In the genomic region with DNA sequence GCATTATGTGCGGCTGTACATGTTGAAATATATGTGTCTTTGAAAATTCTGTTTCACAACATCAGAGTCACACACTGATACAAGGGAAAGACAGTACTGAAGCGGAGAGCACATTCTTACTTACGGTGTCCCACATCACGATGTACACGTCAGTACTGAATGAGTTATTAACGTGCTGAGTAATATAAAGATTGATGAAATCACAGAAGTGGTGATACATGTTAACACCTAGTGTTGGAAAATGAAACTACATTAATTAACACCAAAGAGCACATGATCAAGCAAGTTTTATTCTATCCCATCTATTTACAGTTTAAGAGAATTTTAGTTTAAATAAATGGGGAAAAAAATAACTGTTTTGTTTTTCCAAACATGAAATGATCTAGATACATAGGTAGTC, we compare ENCODE assay signal across 17 cellular contexts. TPM values are rescaled to one million over a fixed set of nuclear protein-coding genes. Genes with fewer than 3 reads are reported as not detected.
A peak's percentile ranks its signal among the peaks of the same experiment; 100 is the strongest.
DNase-seq lines count a peak whose midpoint lies in the region; ATAC-seq, FAIRE-seq and TF ChIP-seq lines count a peak whose summit lies in the region.
"Had no signal": no experiment of that assay in that cellular context is flagged by ENCODE, and none has a peak within 500 bp of the region (broad histone marks: within the 10 kb centered on the region; RNA-seq: fewer than 3 reads in every experiment).

No MANE protein-coding gene starts in this region.

- H3K9me1 ChIP-seq in keratinocyte (ENCODE audit: control insufficient read depth, extremely low read depth, insufficient read depth, low read length) = no peaks in the 10 kb centered on the region

- H3K27me3 ChIP-seq in keratinocyte (ENCODE audit: control insufficient read depth, extremely low read depth, insufficient read depth, low read length) (no peaks in the 10 kb centered on the region), upper lobe of right lung (no peaks in the 10 kb centered on the region)
- H3K27me3 ChIP-seq: body of pancreas, testis had no signal

- no peaks in the 10 kb centered on the region for H3K9me3 Mint-ChIP-seq in activated CD4-positive, alpha-beta memory T cell treated with anti-CD3 and anti-CD28 coated beads, Interleukin-2, amount 10 ng/mL, durations not matched to agents 7 days and 5 days
- peaks cover 5% of the 10 kb centered on the region for H3K9me3 Mint-ChIP-seq in activated T-helper 1 cell treated with anti-CD3 and anti-CD28 coated beads, Interleukin-12 subunit alpha, Interleukin-12 subunit beta, Interleukin-2, Interleukin-4 antibody, amounts not matched to agents 30 ng/mL and 10 ng/mL and 1 ng/mL, durations not matched to agents 14 hours and 24 hours and 36 hours
- H3K9me3 Mint-ChIP-seq: activated naive CD4-positive, alpha-beta T cell treated with anti-CD3 and anti-CD28 coated beads, Interleukin-2, amount 50 U/mL, for 24 hours had no signal

- H3K4me2 ChIP-seq in keratinocyte (ENCODE audit: control insufficient read depth, extremely low read depth, insufficient read depth, low read depth, low read length) = no peak overlapping the region

- peaks cover 63% of the 10 kb centered on the region for H3K36me3 Mint-ChIP-seq in activated CD4-positive, alpha-beta memory T cell treated with anti-CD3 and anti-CD28 coated beads, Interleukin-2, amount 10 ng/mL, durations not matched to agents 7 days and 5 days (ENCODE audit: low read depth)
- H3K36me3 Mint-ChIP-seq in activated T-helper 1 cell treated with anti-CD3 and anti-CD28 coated beads, Interleukin-12 subunit alpha, Interleukin-12 subunit beta, Interleukin-2, Interleukin-4 antibody, amounts not matched to agents 30 ng/mL and 10 ng/mL and 1 ng/mL, durations not matched to agents 14 hours and 24 hours and 36 hours (ENCODE audit: low read depth) = peaks cover 30% of the 10 kb centered on the region

- intact Hi-C loops in activated T-helper 1 cell treated with anti-CD3 and anti-CD28 coated beads, Interleukin-12 subunit alpha, Interleukin-12 subunit beta, Interleukin-2, Interleukin-4 antibody, amounts not matched to agents 30 ng/mL and 10 ng/mL and 1 ng/mL, durations not matched to agents 14 hours and 24 hours and 36 hours (cut with micrococcal nuclease) = no loop called here
- intact Hi-C loops in upper lobe of right lung (cut with DNase I) = no loop called here

- no peaks in the 10 kb centered on the region for H4K20me1 ChIP-seq in keratinocyte (ENCODE audit: control insufficient read depth, extremely low read depth, insufficient read depth, low read length)

- H3K9ac ChIP-seq in keratinocyte (ENCODE audit: control insufficient read depth, extremely low read depth, insufficient read depth, low read length) = no peak overlapping the region

- dilution Hi-C loops in keratinocyte (cut with MboI; ENCODE audit: extremely low pct_ligation_motif_present, low sequenced_read_pairs) = no loop called here

- no peak overlapping the region for H3K4me3 Mint-ChIP-seq in activated CD4-positive, alpha-beta memory T cell treated with anti-CD3 and anti-CD28 coated beads, Interleukin-2, amount 10 ng/mL, durations not matched to agents 7 days and 5 days
- no peak overlapping the region for H3K4me3 Mint-ChIP-seq in activated T-helper 1 cell treated with anti-CD3 and anti-CD28 coated beads, Interleukin-12 subunit alpha, Interleukin-12 subunit beta, Interleukin-2, Interleukin-4 antibody, amounts not matched to agents 30 ng/mL and 10 ng/mL and 1 ng/mL, durations not matched to agents 14 hours and 24 hours and 36 hours
- H3K4me3 Mint-ChIP-seq: activated naive CD4-positive, alpha-beta T cell treated with anti-CD3 and anti-CD28 coated beads, Interleukin-2, amount 50 U/mL, for 24 hours had no signal

- FAIRE-seq in GM12891 (lab: Jason Lieb, UNC) (peak; percentile 62), keratinocyte (lab: Jason Lieb, UNC) (peak; percentile 36)

- TF ChIP-seq CTCF in keratinocyte (optimal IDR thresholded peaks at IDR 0.05 in 1 of 3, IDR thresholded peaks at IDR 0.05 in 1 of 3, conservative IDR thresholded peaks at IDR 0.05 in 1 of 3; ENCODE audit: extremely low read depth in 1 of 3, insufficient read depth in 2 of 3, low read length in 3 of 3) (no peak), upper lobe of right lung (IDR thresholded peaks at IDR 0.05) (no peak)

- no peak overlapping the region for H3K27ac ChIP-seq in keratinocyte (ENCODE audit: control insufficient read depth, insufficient read depth, low read length)
- no peak overlapping the region for H3K27ac ChIP-seq in upper lobe of right lung
- H3K27ac ChIP-seq: body of pancreas, testis had no signal

- peaks cover 15% of the 10 kb centered on the region for H3K4me1 ChIP-seq in keratinocyte (ENCODE audit: control insufficient read depth, extremely low read depth, insufficient read depth, low read length)
- no peaks in the 10 kb centered on the region for H3K4me1 ChIP-seq in upper lobe of right lung
- H3K4me1 ChIP-seq: body of pancreas, testis had no signal

- H2AFZ ChIP-seq in keratinocyte (ENCODE audit: control insufficient read depth, low read length) = no peak overlapping the region

- no peaks in the 10 kb centered on the region for H3K9me3 ChIP-seq in keratinocyte (ENCODE audit: control insufficient read depth, low read depth, low read length)
- H3K9me3 ChIP-seq in upper lobe of right lung = no peaks in the 10 kb centered on the region
- H3K9me3 ChIP-seq: body of pancreas, testis had no signal

- H3K36me3 ChIP-seq in keratinocyte (ENCODE audit: control insufficient read depth in 2 of 2, extremely low read depth in 1 of 2, insufficient read depth in 2 of 2, low read length in 2 of 2) (peaks cover 13 to 32% of the 10 kb centered on the region in 2 experiments), upper lobe of right lung (peaks cover 83% of the 10 kb centered on the region)

- ATAC-seq in GM21381 (IDR thresholded peaks at IDR 0.05; ENCODE audit: unreplicated experiment) = peak; percentile 62
- no peak for ATAC-seq in HG02678 (IDR thresholded peaks at IDR 0.05; ENCODE audit: unreplicated experiment)
- no peak for ATAC-seq in upper lobe of right lung
- ATAC-seq: body of pancreas, left lobe of liver, PC-3 had no signal

- no peak for DNase-seq in GM12891 (ENCODE audit: insufficient read length, low spot score)
- DNase-seq in activated CD4-positive, alpha-beta memory T cell treated with anti-CD3 and anti-CD28 coated beads, Interleukin-2, amount 10 ng/mL, durations not matched to agents 7 days and 5 days = no peak
- DNase-seq in keratinocyte (ENCODE audit: low read depth, low spot score) = no peak
- DNase-seq in activated T-helper 1 cell treated with anti-CD3 and anti-CD28 coated beads, Interleukin-12 subunit alpha, Interleukin-12 subunit beta, Interleukin-2, Interleukin-4 antibody, amounts not matched to agents 30 ng/mL and 10 ng/mL and 1 ng/mL, durations not matched to agents 14 hours and 24 hours and 36 hours (ENCODE audit: low spot score) = no peak
- no peak for DNase-seq in upper lobe of right lung
- DNase-seq: activated CD8-positive, alpha-beta memory T cell treated with anti-CD3 and anti-CD28 coated beads, Interleukin-2, amount 50 U/mL, for 48 hours; body of pancreas; erythroblast; Kasumi-1; midbrain; NCI-H1417; PC-3; testis had no signal

- H3K27me3 Mint-ChIP-seq in activated CD4-positive, alpha-beta memory T cell treated with anti-CD3 and anti-CD28 coated beads, Interleukin-2, amount 10 ng/mL, durations not matched to agents 7 days and 5 days = no peaks in the 10 kb centered on the region
- H3K27me3 Mint-ChIP-seq in activated T-helper 1 cell treated with anti-CD3 and anti-CD28 coated beads, Interleukin-12 subunit alpha, Interleukin-12 subunit beta, Interleukin-2, Interleukin-4 antibody, amounts not matched to agents 30 ng/mL and 10 ng/mL and 1 ng/mL, durations not matched to agents 14 hours and 24 hours and 36 hours (ENCODE audit: insufficient read depth) = no peaks in the 10 kb centered on the region
- H3K27me3 Mint-ChIP-seq: activated naive CD4-positive, alpha-beta T cell treated with anti-CD3 and anti-CD28 coated beads, Interleukin-2, amount 50 U/mL, for 24 hours had no signal

- no peak for TF ChIP-seq POLR2A in GM12891 (IDR thresholded peaks at IDR 0.05; ENCODE audit: low read depth, low read length)

- H3K4me3 ChIP-seq in keratinocyte (ENCODE audit: control insufficient read depth in 2 of 3, extremely low read depth in 1 of 3, insufficient read depth in 2 of 3, low read depth in 1 of 3, low read length in 3 of 3) (no peak overlapping the region), upper lobe of right lung (no peak overlapping the region)
- H3K4me3 ChIP-seq: body of pancreas, testis had no signal

- no peaks in the 10 kb centered on the region for H3K79me2 ChIP-seq in keratinocyte (ENCODE audit: control insufficient read depth, insufficient read depth, low read length)

- H3K4me1 Mint-ChIP-seq in activated CD4-positive, alpha-beta memory T cell treated with anti-CD3 and anti-CD28 coated beads, Interleukin-2, amount 10 ng/mL, durations not matched to agents 7 days and 5 days = peaks cover 15% of the 10 kb centered on the region
- peaks cover 3% of the 10 kb centered on the region for H3K4me1 Mint-ChIP-seq in activated T-helper 1 cell treated with anti-CD3 and anti-CD28 coated beads, Interleukin-12 subunit alpha, Interleukin-12 subunit beta, Interleukin-2, Interleukin-4 antibody, amounts not matched to agents 30 ng/mL and 10 ng/mL and 1 ng/mL, durations not matched to agents 14 hours and 24 hours and 36 hours (ENCODE audit: low read depth)
- H3K4me1 Mint-ChIP-seq: activated naive CD4-positive, alpha-beta T cell treated with anti-CD3 and anti-CD28 coated beads, Interleukin-2, amount 50 U/mL, for 24 hours had no signal

- CTCF ChIA-PET in activated CD4-positive, alpha-beta memory T cell treated with anti-CD3 and anti-CD28 coated beads, Interleukin-2, amount 10 ng/mL, durations not matched to agents 7 days and 5 days (lab: Charles Lee) = no interaction called here

- H3K27ac Mint-ChIP-seq in activated CD4-positive, alpha-beta memory T cell treated with anti-CD3 and anti-CD28 coated beads, Interleukin-2, amount 10 ng/mL, durations not matched to agents 7 days and 5 days = peak overlapping the region; percentile 41
- no peak overlapping the region for H3K27ac Mint-ChIP-seq in activated T-helper 1 cell treated with anti-CD3 and anti-CD28 coated beads, Interleukin-12 subunit alpha, Interleukin-12 subunit beta, Interleukin-2, Interleukin-4 antibody, amounts not matched to agents 30 ng/mL and 10 ng/mL and 1 ng/mL, durations not matched to agents 14 hours and 24 hours and 36 hours
- H3K27ac Mint-ChIP-seq: activated naive CD4-positive, alpha-beta T cell treated with anti-CD3 and anti-CD28 coated beads, Interleukin-2, amount 50 U/mL, for 24 hours had no signal

- POLR2A ChIA-PET in activated CD4-positive, alpha-beta memory T cell treated with anti-CD3 and anti-CD28 coated beads, Interleukin-2, amount 10 ng/mL, durations not matched to agents 7 days and 5 days (lab: Charles Lee) = interaction anchor here (0.6 to 1.2 kb wide), 2 partner anchors 11 to 216 kb away, joined by 3 read pairs; no protein-coding TSS in a partner anchor

RNA-seq across cellular contexts. Expression of gene EOGT, which starts 15.6 kb away (rescaled TPM):
- 2.0 TPM for polyA plus RNA-seq in GM12891 (2012; ENCODE audit: low read depth, missing spikeins)
- total RNA-seq in activated CD4-positive, alpha-beta memory T cell treated with anti-CD3 and anti-CD28 coated beads, Interleukin-2, amount 10 ng/mL, durations not matched to agents 7 days and 5 days = 10 to 100 TPM; 12.9 to 13.7 TPM
- 23.4 to 39.0 TPM (median 35.5 TPM) in 3 replicates for polyA plus RNA-seq in keratinocyte
- polyA plus RNA-seq in keratinocyte (2011; ENCODE audit: low read depth) = 13.7 TPM
- 16.3 and 30.1 TPM in 2 replicates for polyA plus RNA-seq in keratinocyte (2011; cell fraction: cytosol; rRNA removed)
- 50.9 and 60.1 TPM in 2 replicates for polyA plus RNA-seq in keratinocyte (2011; cell fraction: nucleus; rRNA removed)
- polyA plus RNA-seq in keratinocyte (2012; ENCODE audit: low replicate concordance) = 11.3 and 35.8 TPM in 2 replicates
- polyA minus RNA-seq in keratinocyte = 27.9 to 59.3 TPM (median 32.2 TPM) in 3 replicates
- 32.4 TPM for polyA minus RNA-seq in keratinocyte (2011; cell fraction: cytosol; rRNA and poly(A)+ RNA removed)
- 53.7 and 98.0 TPM in 2 replicates for polyA minus RNA-seq in keratinocyte (2011; cell fraction: nucleus; rRNA and poly(A)+ RNA removed)
- total RNA-seq in activated T-helper 1 cell treated with anti-CD3 and anti-CD28 coated beads, Interleukin-12 subunit alpha, Interleukin-12 subunit beta, Interleukin-2, Interleukin-4 antibody, amounts not matched to agents 30 ng/mL and 10 ng/mL and 1 ng/mL, durations not matched to agents 14 hours and 24 hours and 36 hours = 9.6 and 12.5 TPM in 2 replicates
- 36.4 TPM for total RNA-seq in upper lobe of right lung

RNA-seq across cellular contexts. Expression of gene TMF1, which starts 54.2 kb away (rescaled TPM):
- polyA plus RNA-seq in GM12891 (2012; ENCODE audit: low read depth, missing spikeins) = 11.9 TPM
- 10 to 100 TPM; 57.4 to 58.0 TPM for total RNA-seq in activated CD4-positive, alpha-beta memory T cell treated with anti-CD3 and anti-CD28 coated beads, Interleukin-2, amount 10 ng/mL, durations not matched to agents 7 days and 5 days
- polyA plus RNA-seq in keratinocyte = 8.5 to 13.7 TPM (median 9.6 TPM) in 3 replicates
- polyA plus RNA-seq in keratinocyte (2011; ENCODE audit: low read depth) = 51.5 TPM
- 6.0 and 9.1 TPM in 2 replicates for polyA plus RNA-seq in keratinocyte (2011; cell fraction: cytosol; rRNA removed)
- polyA plus RNA-seq in keratinocyte (2011; cell fraction: nucleus; rRNA removed) = 10.6 and 14.8 TPM in 2 replicates
- 14.8 and 15.6 TPM in 2 replicates for polyA plus RNA-seq in keratinocyte (2012; ENCODE audit: low replicate concordance)
- polyA minus RNA-seq in keratinocyte = 1.7 to 12.6 TPM (median 12.0 TPM) in 3 replicates
- 7.3 TPM for polyA minus RNA-seq in keratinocyte (2011; cell fraction: cytosol; rRNA and poly(A)+ RNA removed)
- polyA minus RNA-seq in keratinocyte (2011; cell fraction: nucleus; rRNA and poly(A)+ RNA removed) = 13.9 and 26.9 TPM in 2 replicates
- 43.0 and 43.1 TPM in 2 replicates for total RNA-seq in activated T-helper 1 cell treated with anti-CD3 and anti-CD28 coated beads, Interleukin-12 subunit alpha, Interleukin-12 subunit beta, Interleukin-2, Interleukin-4 antibody, amounts not matched to agents 30 ng/mL and 10 ng/mL and 1 ng/mL, durations not matched to agents 14 hours and 24 hours and 36 hours
- total RNA-seq in upper lobe of right lung = 38.0 TPM
